ENCODE assay signal across 1 cellular context in the genomic region with DNA sequence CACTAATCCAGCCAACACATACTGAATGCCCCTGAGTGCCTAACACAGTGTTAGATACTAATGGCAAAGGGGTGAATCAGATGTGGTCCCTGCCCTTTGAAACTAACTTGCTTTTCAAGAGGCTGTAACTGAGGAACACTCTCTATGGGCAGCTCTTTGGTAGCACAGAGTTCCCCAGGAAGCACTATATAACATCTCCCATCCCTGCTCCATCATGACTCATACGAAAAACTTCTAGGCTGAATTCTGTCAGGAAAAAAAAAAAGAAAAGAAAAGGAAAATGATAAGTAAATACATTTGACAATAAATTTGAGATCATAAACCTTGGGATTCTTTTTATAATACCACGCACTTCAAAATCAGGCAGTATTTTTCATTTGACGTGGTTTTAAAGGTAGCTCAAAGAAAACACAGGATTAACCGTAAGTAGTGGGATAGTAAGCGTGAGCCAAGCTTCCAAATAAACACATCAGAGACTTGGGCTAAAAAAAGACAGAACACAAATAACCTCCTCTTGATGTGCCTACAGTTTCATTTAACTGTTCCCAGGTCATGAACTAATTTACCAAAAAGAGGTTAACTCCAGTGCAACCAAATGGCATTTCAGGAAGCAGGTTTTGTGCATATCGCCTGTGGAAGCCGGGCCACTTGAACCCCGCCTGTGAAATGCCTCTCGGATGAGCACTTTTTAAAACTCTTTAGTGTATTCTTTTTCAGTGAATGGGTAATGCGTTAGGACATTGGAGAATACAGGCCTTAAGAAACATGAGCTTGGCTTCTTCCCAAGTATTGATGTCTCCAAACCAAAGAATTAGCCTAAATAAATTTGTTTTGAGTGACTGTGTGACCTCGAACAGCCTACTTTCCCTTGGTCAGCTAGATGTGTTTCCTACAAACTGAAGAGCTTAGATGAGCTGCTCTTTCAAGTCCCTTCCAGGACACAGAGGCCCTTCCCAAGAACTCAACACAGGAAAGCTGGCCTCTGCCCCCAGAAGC.
TF ChIP-seq lines count a peak whose summit lies in the region.

No MANE protein-coding gene starts in this region.

TF ChIP-seq in GM23338, 12 proteins besides CTCF, POLR2A, EP300 and RAD21 (continued from another document):
- TF ChIP-seq ZNF462 (CRISPR knock-in tag; IDR thresholded peaks at IDR 0.05) (no peak), NANOG (IDR thresholded peaks at IDR 0.05; ENCODE audit: borderline replicate concordance) (no peak), EZH2 (IDR thresholded peaks at IDR 0.05; ENCODE audit: low read depth, unreplicated experiment) (no peak), ETS1 (IDR thresholded peaks at IDR 0.05) (no peak), CREB1 (CRISPR knock-in tag; IDR thresholded peaks at IDR 0.05; ENCODE audit: low read depth) (no peak), ZNF331 (CRISPR knock-in tag; IDR thresholded peaks at IDR 0.05; ENCODE audit: low read depth) (no peak), STAT1 (IDR thresholded peaks at IDR 0.05; ENCODE audit: unreplicated experiment) (no peak), ZNF114 (CRISPR knock-in tag; IDR thresholded peaks at IDR 0.05) (no peak), JUNB (IDR thresholded peaks at IDR 0.05; ENCODE audit: unreplicated experiment) (no peak), POLR2AphosphoS5 (IDR thresholded peaks at IDR 0.05; ENCODE audit: low read depth) (no peak)
- TF ChIP-seq, protein P1, sequence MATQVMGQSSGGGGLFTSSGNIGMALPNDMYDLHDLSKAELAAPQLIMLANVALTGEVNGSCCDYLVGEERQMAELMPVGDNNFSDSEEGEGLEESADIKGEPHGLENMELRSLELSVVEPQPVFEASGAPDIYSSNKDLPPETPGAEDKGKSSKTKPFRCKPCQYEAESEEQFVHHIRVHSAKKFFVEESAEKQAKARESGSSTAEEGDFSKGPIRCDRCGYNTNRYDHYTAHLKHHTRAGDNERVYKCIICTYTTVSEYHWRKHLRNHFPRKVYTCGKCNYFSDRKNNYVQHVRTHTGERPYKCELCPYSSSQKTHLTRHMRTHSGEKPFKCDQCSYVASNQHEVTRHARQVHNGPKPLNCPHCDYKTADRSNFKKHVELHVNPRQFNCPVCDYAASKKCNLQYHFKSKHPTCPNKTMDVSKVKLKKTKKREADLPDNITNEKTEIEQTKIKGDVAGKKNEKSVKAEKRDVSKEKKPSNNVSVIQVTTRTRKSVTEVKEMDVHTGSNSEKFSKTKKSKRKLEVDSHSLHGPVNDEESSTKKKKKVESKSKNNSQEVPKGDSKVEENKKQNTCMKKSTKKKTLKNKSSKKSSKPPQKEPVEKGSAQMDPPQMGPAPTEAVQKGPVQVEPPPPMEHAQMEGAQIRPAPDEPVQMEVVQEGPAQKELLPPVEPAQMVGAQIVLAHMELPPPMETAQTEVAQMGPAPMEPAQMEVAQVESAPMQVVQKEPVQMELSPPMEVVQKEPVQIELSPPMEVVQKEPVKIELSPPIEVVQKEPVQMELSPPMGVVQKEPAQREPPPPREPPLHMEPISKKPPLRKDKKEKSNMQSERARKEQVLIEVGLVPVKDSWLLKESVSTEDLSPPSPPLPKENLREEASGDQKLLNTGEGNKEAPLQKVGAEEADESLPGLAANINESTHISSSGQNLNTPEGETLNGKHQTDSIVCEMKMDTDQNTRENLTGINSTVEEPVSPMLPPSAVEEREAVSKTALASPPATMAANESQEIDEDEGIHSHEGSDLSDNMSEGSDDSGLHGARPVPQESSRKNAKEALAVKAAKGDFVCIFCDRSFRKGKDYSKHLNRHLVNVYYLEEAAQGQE (IDR thresholded peaks at IDR 0.05; ENCODE audit: unreplicated experiment), result no peak
